Comparison of ENCODE assay signal across 21 cellular contexts in the genomic region with DNA sequence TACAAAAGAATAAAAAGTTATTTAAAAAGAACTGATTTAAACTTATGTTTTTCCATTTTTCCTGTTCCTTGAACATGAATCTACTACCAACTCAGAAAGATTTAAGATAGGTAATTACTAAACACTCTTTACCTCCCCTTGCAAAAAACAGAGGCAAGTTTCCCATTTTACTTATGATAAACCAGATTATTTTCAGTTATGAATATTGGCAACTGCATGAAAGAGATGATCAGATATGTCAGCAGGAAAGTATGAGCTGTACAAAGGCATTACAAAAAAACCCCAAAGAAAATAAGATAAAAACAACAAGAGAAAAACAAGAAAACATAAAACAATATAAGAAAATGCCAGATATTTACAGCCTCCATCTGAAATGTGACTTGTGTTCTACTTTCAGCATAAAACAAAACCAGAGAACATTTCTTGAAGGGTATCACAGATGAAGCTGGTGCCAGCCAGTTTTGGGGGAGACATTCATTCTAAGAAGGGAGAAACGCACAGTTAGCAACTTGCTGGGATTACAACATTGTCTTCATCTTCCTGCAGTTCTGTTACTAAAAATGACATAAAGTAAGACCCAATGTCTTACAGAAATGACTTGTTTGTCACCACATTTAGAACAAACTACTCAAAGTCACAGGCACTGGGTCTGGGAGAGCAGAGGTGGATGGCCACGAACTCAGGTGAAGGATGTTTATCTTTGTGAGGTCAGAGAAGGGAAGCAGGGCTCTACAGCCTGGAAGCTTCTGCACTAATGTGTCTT. TPM values are rescaled to one million over a fixed set of nuclear protein-coding genes. Genes with fewer than 3 reads are reported as not detected.
DNase-seq lines count a peak whose midpoint lies in the region; ATAC-seq, FAIRE-seq and TF ChIP-seq lines count a peak whose summit lies in the region.
"Had no signal": no experiment of that assay in that cellular context is flagged by ENCODE, and none has a peak within 500 bp of the region (broad histone marks: within the 10 kb centered on the region; RNA-seq: fewer than 3 reads in every experiment).

No MANE protein-coding gene starts in this region.

- H3K9me3 Mint-ChIP-seq in activated naive CD4-positive, alpha-beta T cell treated with anti-CD3 and anti-CD28 coated beads for 36 hours: no peaks in the 10 kb centered on the region
- no peaks in the 10 kb centered on the region for H3K9me3 Mint-ChIP-seq in activated T-helper 17 cell treated with anti-CD3 and anti-CD28 coated beads, Interleukin-2, amount 50 U/mL, for 72 hours
- no peaks in the 10 kb centered on the region for H3K9me3 Mint-ChIP-seq in stimulated activated effector memory CD8-positive, alpha-beta T cell treated with anti-CD3 and anti-CD28 coated beads, Interleukin-12 subunit alpha, Interleukin-12 subunit beta, amount 100 ng/mL, for 72 hours
- H3K9me3 Mint-ChIP-seq: activated B cell treated with CpG ODN at 0.5 μM for 24 hours, CD14-positive monocyte, nephron progenitor cell had no signal

- no peak overlapping the region for H3K4me3 Mint-ChIP-seq in activated naive CD4-positive, alpha-beta T cell treated with anti-CD3 and anti-CD28 coated beads for 36 hours
- H3K4me3 Mint-ChIP-seq in activated T-helper 17 cell treated with anti-CD3 and anti-CD28 coated beads, Interleukin-2, amount 50 U/mL, for 72 hours: peak overlapping the region; percentile 31
- peak overlapping the region; percentile 1 for H3K4me3 Mint-ChIP-seq in stimulated activated effector memory CD8-positive, alpha-beta T cell treated with anti-CD3 and anti-CD28 coated beads, Interleukin-12 subunit alpha, Interleukin-12 subunit beta, amount 100 ng/mL, for 72 hours
- H3K4me3 Mint-ChIP-seq: activated B cell treated with CpG ODN at 0.5 μM for 24 hours, CD14-positive monocyte, nephron progenitor cell had no signal

- no peaks in the 10 kb centered on the region for H3K27me3 ChIP-seq in testis
- H3K27me3 ChIP-seq: thyroid gland had no signal

- H3K27me3 Mint-ChIP-seq in activated naive CD4-positive, alpha-beta T cell treated with anti-CD3 and anti-CD28 coated beads for 36 hours (ENCODE audit: low read depth): no peaks in the 10 kb centered on the region
- H3K27me3 Mint-ChIP-seq in activated T-helper 17 cell treated with anti-CD3 and anti-CD28 coated beads, Interleukin-2, amount 50 U/mL, for 72 hours: no peaks in the 10 kb centered on the region
- H3K27me3 Mint-ChIP-seq: activated B cell treated with CpG ODN at 0.5 μM for 24 hours had no signal

- H3K4me1 Mint-ChIP-seq in activated naive CD4-positive, alpha-beta T cell treated with anti-CD3 and anti-CD28 coated beads for 36 hours (ENCODE audit: low read depth): peaks cover 22% of the 10 kb centered on the region
- H3K4me1 Mint-ChIP-seq in activated T-helper 17 cell treated with anti-CD3 and anti-CD28 coated beads, Interleukin-2, amount 50 U/mL, for 72 hours: peaks cover 12% of the 10 kb centered on the region
- peaks cover 14% of the 10 kb centered on the region for H3K4me1 Mint-ChIP-seq in stimulated activated effector memory CD8-positive, alpha-beta T cell treated with anti-CD3 and anti-CD28 coated beads, Interleukin-12 subunit alpha, Interleukin-12 subunit beta, amount 100 ng/mL, for 72 hours
- H3K4me1 Mint-ChIP-seq: activated B cell treated with CpG ODN at 0.5 μM for 24 hours, CD14-positive monocyte, nephron progenitor cell had no signal

- H3K36me3 ChIP-seq in testis (ENCODE audit: low read depth, missing control alignments): no peaks in the 10 kb centered on the region

- H3K27ac Mint-ChIP-seq in activated naive CD4-positive, alpha-beta T cell treated with anti-CD3 and anti-CD28 coated beads for 36 hours: peak overlapping the region; percentile 59
- peak overlapping the region; percentile 89 for H3K27ac Mint-ChIP-seq in activated T-helper 17 cell treated with anti-CD3 and anti-CD28 coated beads, Interleukin-2, amount 50 U/mL, for 72 hours
- H3K27ac Mint-ChIP-seq in stimulated activated effector memory CD8-positive, alpha-beta T cell treated with anti-CD3 and anti-CD28 coated beads, Interleukin-12 subunit alpha, Interleukin-12 subunit beta, amount 100 ng/mL, for 72 hours: peak overlapping the region; percentile 83
- H3K27ac Mint-ChIP-seq: activated B cell treated with CpG ODN at 0.5 μM for 24 hours had no signal

- FAIRE-seq in GM19239 (lab: Jason Lieb, UNC): peak; percentile 57
- FAIRE-seq: bronchial epithelial cell, endometrium, GM12892 had no signal

- peak; percentile 92 for ATAC-seq in activated T-helper 17 cell treated with anti-CD3 and anti-CD28 coated beads, Interleukin-2, amount 50 U/mL, for 72 hours (replicated peaks)
- peak; percentile 93 for ATAC-seq in stimulated activated effector memory CD8-positive, alpha-beta T cell treated with anti-CD3 and anti-CD28 coated beads, Interleukin-12 subunit alpha, Interleukin-12 subunit beta, amount 100 ng/mL, for 72 hours

- DNase-seq in activated naive CD4-positive, alpha-beta T cell treated with anti-CD3 and anti-CD28 coated beads for 36 hours: no peak
- DNase-seq in activated naive CD4-positive, alpha-beta T cell (lab: John Stamatoyannopoulos, UW): no peak
- no peak for DNase-seq in GM19239 (ENCODE audit: insufficient read length, low spot score)
- no peak for DNase-seq in stimulated activated effector memory CD8-positive, alpha-beta T cell treated with anti-CD3 and anti-CD28 coated beads, Interleukin-12 subunit alpha, Interleukin-12 subunit beta, amount 100 ng/mL, for 72 hours (ENCODE audit: low spot score in 2 of 2)
- DNase-seq in NCI-H69 (lab: John Stamatoyannopoulos, UW): no peak
- DNase-seq in superior temporal gyrus (ENCODE audit: extremely low spot score): no peak
- DNase-seq in testis: no peak
- DNase-seq: activated B cell treated with CpG ODN at 0.5 μM for 24 hours, H7, NCI-H1105, NCI-H2081 treated with DMSO at 0.1 percent for 48 hours, nephron progenitor cell, T-helper 9 cell, thyroid gland had no signal

- no peak for TF ChIP-seq POLR2A in testis (IDR thresholded peaks at IDR 0.05)

- intact Hi-C loops in activated naive CD4-positive, alpha-beta T cell treated with anti-CD3 and anti-CD28 coated beads for 36 hours (cut with micrococcal nuclease): no loop called here
- intact Hi-C loops in testis (cut with DNase I; ENCODE audit: low total_unique reads): no loop called here

- no peak overlapping the region for H3K27ac ChIP-seq in testis
- H3K27ac ChIP-seq: coronary artery, SK-N-MC, thyroid gland had no signal

- H3K36me3 Mint-ChIP-seq in activated naive CD4-positive, alpha-beta T cell treated with anti-CD3 and anti-CD28 coated beads for 36 hours (ENCODE audit: low read depth): peaks cover 11% of the 10 kb centered on the region
- H3K36me3 Mint-ChIP-seq in activated T-helper 17 cell treated with anti-CD3 and anti-CD28 coated beads, Interleukin-2, amount 50 U/mL, for 72 hours (ENCODE audit: low read depth): peaks cover 81% of the 10 kb centered on the region
- H3K36me3 Mint-ChIP-seq in stimulated activated effector memory CD8-positive, alpha-beta T cell treated with anti-CD3 and anti-CD28 coated beads, Interleukin-12 subunit alpha, Interleukin-12 subunit beta, amount 100 ng/mL, for 72 hours: peaks cover 90% of the 10 kb centered on the region

- CTCF ChIA-PET in activated naive CD4-positive, alpha-beta T cell treated with anti-CD3 and anti-CD28 coated beads for 36 hours (lab: Charles Lee): interaction anchor here (0.7 to 10.8 kb wide), 3 partner anchors 21 to 1027 kb away, joined by 3 to 287 read pairs (median 4); a partner anchor contains a TSS

- no peaks in the 10 kb centered on the region for H3K4me1 ChIP-seq in testis

- no peak for TF ChIP-seq CTCF in testis (IDR thresholded peaks at IDR 0.05)

- 80 to 85% methylated on average over 2 of the region's 2 CpGs for WGBS in testis, 2 donors

- no peak overlapping the region for H3K4me3 ChIP-seq in testis
- H3K4me3 ChIP-seq: coronary artery, SK-N-MC, thyroid gland had no signal

- no peaks in the 10 kb centered on the region for H3K9me3 ChIP-seq in testis
- H3K9me3 ChIP-seq: thyroid gland had no signal

RNA-seq across cellular contexts. Expression of a gene that starts 19.1 kb away (rescaled TPM):
- 10 to 100 TPM; 29.0 to 33.6 TPM for total RNA-seq in activated naive CD4-positive, alpha-beta T cell treated with anti-CD3 and anti-CD28 coated beads for 36 hours
- total RNA-seq in activated T-helper 17 cell treated with anti-CD3 and anti-CD28 coated beads, Interleukin-2, amount 50 U/mL, for 72 hours: 10 to 100 TPM; 40.1 to 73.3 TPM
- total RNA-seq in testis: 1 to 10 TPM; 8.2 to 9.0 TPM
- polyA plus RNA-seq in testis (ENCODE audit: insufficient read depth, low read depth, low replicate concordance): 6.3 TPM

RNA-seq across cellular contexts. Expression of a gene that starts 21.0 kb away (rescaled TPM):
- total RNA-seq in activated naive CD4-positive, alpha-beta T cell treated with anti-CD3 and anti-CD28 coated beads for 36 hours: 10 to 100 TPM; 57.5 to 62.8 TPM
- 10 to 100 TPM; 53.1 to 56.8 TPM for total RNA-seq in activated T-helper 17 cell treated with anti-CD3 and anti-CD28 coated beads, Interleukin-2, amount 50 U/mL, for 72 hours
- total RNA-seq in testis: 100 to 1,000 TPM; 134 to 140 TPM
- 132 TPM for polyA plus RNA-seq in testis (ENCODE audit: insufficient read depth, low read depth, low replicate concordance)
